8 cellular contexts compared by ENCODE assay signal in genomic region chr3:177427096-177427495, GRCh38.
DNase-seq lines count a peak whose midpoint lies in the region; ATAC-seq lines count a peak whose summit lies in the region.

No MANE protein-coding gene starts in this region.

- no peaks in the 10 kb centered on the region for H3K9me3 ChIP-seq in naive thymus-derived CD4-positive, alpha-beta T cell (ENCODE audit: control insufficient read depth in 2 of 3, low read length in 3 of 3)

- H3K27ac ChIP-seq in naive thymus-derived CD4-positive, alpha-beta T cell (ENCODE audit: low read depth, low read length) = no peak overlapping the region

- POLR2A ChIA-PET in T-cell (lab: Charles Lee) = interaction anchor here in 1 of 2 donors (0.5 to 1.1 kb wide), 2 partner anchors 230 to 374 kb away, joined by 3 read pairs; partner anchors contain the start of gene TBL1XR1
- POLR2A ChIA-PET in naive thymus-derived CD4-positive, alpha-beta T cell (lab: Charles Lee) = no interaction called here

- intact Hi-C loops in naive thymus-derived CD4-positive, alpha-beta T cell (cut with micrococcal nuclease) = loop anchor here (1.0 to 10.0 kb wide), 6 partner anchors 62 to 370 kb away; no protein-coding TSS in a partner anchor

- no peaks in the 10 kb centered on the region for H3K9me3 Mint-ChIP-seq in T-cell
- peaks cover 0 to 1% (median 0%) of the 10 kb centered on the region in 11 donors for H3K9me3 Mint-ChIP-seq in naive thymus-derived CD4-positive, alpha-beta T cell

- no peaks in the 10 kb centered on the region for H3K36me3 Mint-ChIP-seq in T-cell
- no peaks in the 10 kb centered on the region for H3K36me3 Mint-ChIP-seq in naive thymus-derived CD4-positive, alpha-beta T cell

- ATAC-seq in GM19023 (IDR thresholded peaks at IDR 0.05; ENCODE audit: unreplicated experiment) (peak; percentile 99), HG03025 (IDR thresholded peaks at IDR 0.05; ENCODE audit: low FRiP score, unreplicated experiment) (peak; percentile 99), T-cell (replicated peaks in 1 of 4) (peak; percentile 82 to 93 (median 87))
- ATAC-seq in naive thymus-derived CD4-positive, alpha-beta T cell = peak; percentile 88

- CTCF ChIA-PET in T-cell (lab: Charles Lee) = interaction anchor here in 1 of 2 donors (1.5 kb wide), 1 partner anchor 22 kb away, joined by 4 read pairs; no protein-coding TSS in a partner anchor
- CTCF ChIA-PET in naive thymus-derived CD4-positive, alpha-beta T cell (lab: Charles Lee) = interaction anchor here (0.6 to 0.9 kb wide), 3 partner anchors 142 to 377 kb away, joined by 3 read pairs; no protein-coding TSS in a partner anchor

- peaks cover 7 to 17% of the 10 kb centered on the region in 2 donors for H3K4me1 ChIP-seq in naive thymus-derived CD4-positive, alpha-beta T cell (ENCODE audit: control insufficient read depth in 2 of 2, insufficient read depth in 2 of 2, low read length in 2 of 2)

- H3K27ac Mint-ChIP-seq in T-cell = peak overlapping the region; percentile 90 to 95
- peak overlapping the region; percentile 3 to 85 (median 52) for H3K27ac Mint-ChIP-seq in naive thymus-derived CD4-positive, alpha-beta T cell

- H3K27me3 Mint-ChIP-seq in T-cell = no peaks in the 10 kb centered on the region
- peaks cover 0 to 12% (median 0%) of the 10 kb centered on the region in 5 donors for H3K27me3 Mint-ChIP-seq in naive thymus-derived CD4-positive, alpha-beta T cell

- peak overlapping the region; percentile 7 for H3K4me3 ChIP-seq in naive thymus-derived CD4-positive, alpha-beta T cell (ENCODE audit: low read length)

- DNase-seq in T-cell = peak in 25 of 34 experiments; percentile 1 to 30 (median 13)
- peak in 6 of 9 donors; percentile 5 to 50 (median 19) for DNase-seq in naive thymus-derived CD4-positive, alpha-beta T cell
- no peak for DNase-seq in SW 1271 (lab: John Stamatoyannopoulos, UW)
- DNase-seq in Ammon's horn (ENCODE audit: low spot score) = no peak
- no peak for DNase-seq in RKO (ENCODE audit: low spot score)
- no peak for DNase-seq in foreskin melanocyte

- no peaks in the 10 kb centered on the region for H3K27me3 ChIP-seq in naive thymus-derived CD4-positive, alpha-beta T cell (ENCODE audit: control insufficient read depth in 2 of 2, insufficient read depth in 2 of 2, low read length in 2 of 2)

- H3K4me3 Mint-ChIP-seq in T-cell = peak overlapping the region; percentile 48 to 57 (median 56)
- peak overlapping the region; percentile 14 to 77 (median 47) for H3K4me3 Mint-ChIP-seq in naive thymus-derived CD4-positive, alpha-beta T cell

- H3K4me1 Mint-ChIP-seq in T-cell = peaks cover 30 to 37% (median 32%) of the 10 kb centered on the region in 3 donors
- H3K4me1 Mint-ChIP-seq in naive thymus-derived CD4-positive, alpha-beta T cell = peaks cover 13 to 37% (median 23%) of the 10 kb centered on the region in 7 donors

- no peaks in the 10 kb centered on the region for H3K36me3 ChIP-seq in naive thymus-derived CD4-positive, alpha-beta T cell (ENCODE audit: control insufficient read depth in 2 of 3, insufficient read depth in 3 of 3, low read length in 3 of 3)

Comparison
In these comparisons a context has a peak if more than half of its experiments do, and no peak if none do; other contexts are left out.
1. DNase-seq: peak in T-cell (25 of 34) and naive thymus-derived CD4-positive, alpha-beta T cell (6 of 9); none in SW 1271 (0 of 2), Ammon's horn (single experiment), RKO (single experiment) and foreskin melanocyte (single experiment).
2. Peak in every context shown above with its lines, with median percentiles within 50 percentile points of each other: ATAC-seq.